19 cellular contexts compared by ENCODE assay signal in the genomic region with DNA sequence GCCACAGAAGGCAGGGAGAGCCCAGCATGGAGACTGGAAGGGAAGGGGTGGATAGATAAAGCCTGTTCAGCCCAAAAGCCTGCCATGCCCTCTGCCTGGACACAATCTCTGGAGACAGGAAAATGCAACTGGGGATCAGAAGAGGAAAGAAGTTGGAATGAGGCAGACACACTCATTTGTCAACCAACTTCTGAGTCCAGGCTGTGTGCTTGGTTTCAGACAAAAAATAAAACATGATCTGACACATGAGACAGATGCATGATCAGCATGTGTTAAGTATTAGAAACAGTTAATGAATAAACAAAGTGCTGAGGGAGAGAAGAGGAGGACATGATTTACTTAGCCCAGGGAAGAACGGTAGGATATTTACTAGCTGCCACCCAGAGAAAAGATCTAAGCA. TPM values are rescaled to one million over a fixed set of nuclear protein-coding genes. Genes with fewer than 3 reads are reported as not detected.
DNase-seq lines count a peak whose midpoint lies in the region; ATAC-seq and TF ChIP-seq lines count a peak whose summit lies in the region.
"Had no signal": no experiment of that assay in that cellular context is flagged by ENCODE, and none has a peak within 500 bp of the region (broad histone marks: within the 10 kb centered on the region; RNA-seq: fewer than 3 reads in every experiment).

No MANE protein-coding gene starts in this region.

- TF ChIP-seq CTCF in fibroblast of lung (conservative IDR thresholded peaks at IDR 0.05 in 1 of 2, IDR thresholded peaks at IDR 0.05 in 1 of 2; ENCODE audit: low read depth in 1 of 2, low read length in 2 of 2) (no peak), nephron progenitor cell (IDR thresholded peaks at IDR 0.05) (no peak), uterus (IDR thresholded peaks at IDR 0.05) (no peak)

- H3K4me1 ChIP-seq in fibroblast of lung (ENCODE audit: control insufficient read depth, extremely low read depth, insufficient read depth, low read length) (peaks cover 9% of the 10 kb centered on the region), uterus (no peaks in the 10 kb centered on the region)

- TF ChIP-seq POLR2A in uterus (IDR thresholded peaks at IDR 0.05), result no peak

- peak overlapping the region; percentile 26 for H3K4me3 Mint-ChIP-seq in nephron progenitor cell
- H3K4me3 Mint-ChIP-seq: activated CD8-positive, alpha-beta memory T cell treated with anti-CD3 and anti-CD28 coated beads, Interleukin-2, amount 10 ng/mL, durations not matched to agents 7 days and 5 days; CD8-positive, alpha-beta T cell had no signal

- H3K27ac ChIP-seq in fibroblast of lung (ENCODE audit: insufficient read depth, low read length) (peak overlapping the region; percentile 46), uterus (peak overlapping the region; percentile 87 to 89)
- H3K27ac ChIP-seq: left lung, WERI-Rb-1 had no signal

- H3K4me1 Mint-ChIP-seq in nephron progenitor cell, result peaks cover 22% of the 10 kb centered on the region
- H3K4me1 Mint-ChIP-seq: activated CD8-positive, alpha-beta memory T cell treated with anti-CD3 and anti-CD28 coated beads, Interleukin-2, amount 10 ng/mL, durations not matched to agents 7 days and 5 days had no signal

- no peaks in the 10 kb centered on the region for H3K79me2 ChIP-seq in fibroblast of lung (ENCODE audit: control insufficient read depth, insufficient read depth, low read length)

- H3K27me3 ChIP-seq in fibroblast of lung (ENCODE audit: control insufficient read depth, insufficient read depth, low read length), result no peaks in the 10 kb centered on the region
- no peaks in the 10 kb centered on the region for H3K27me3 ChIP-seq in uterus
- H3K27me3 ChIP-seq: Peyer's patch had no signal

- no peak for DNase-seq in Right ventricle myocardium superior
- no peak for DNase-seq in left ventricle myocardium superior
- DNase-seq in fibroblast of lung (ENCODE audit: low read depth in 2 of 2), result no peak
- DNase-seq in nephron progenitor cell, result no peak
- no peak for DNase-seq in uterus
- no peak for DNase-seq in NCI-H1092 (lab: John Stamatoyannopoulos, UW)
- DNase-seq: activated CD8-positive, alpha-beta memory T cell treated with anti-CD3 and anti-CD28 coated beads, Interleukin-2, amount 10 ng/mL, durations not matched to agents 7 days and 5 days; activated naive CD4-positive, alpha-beta T cell; CD8-positive, alpha-beta T cell; effector memory CD4-positive, alpha-beta T cell; NCI-H1930; Peyer's patch; stimulated activated CD4-positive, alpha-beta T cell treated with anti-CD3 and anti-CD28 coated beads, Interleukin-12 subunit alpha, Interleukin-12 subunit beta, amount 100 ng/mL, for 4 hours; SW 1271; WERI-Rb-1 had no signal

- peak overlapping the region; percentile 92 for H3K27ac Mint-ChIP-seq in nephron progenitor cell
- H3K27ac Mint-ChIP-seq: activated CD8-positive, alpha-beta memory T cell treated with anti-CD3 and anti-CD28 coated beads, Interleukin-2, amount 10 ng/mL, durations not matched to agents 7 days and 5 days; CD8-positive, alpha-beta T cell had no signal

- intact Hi-C loops in Right ventricle myocardium superior (cut with DNase I) (no loop called here), left ventricle myocardium superior (cut with micrococcal nuclease) (no loop called here), uterus (cut with DNase I; ENCODE audit: low total_unique reads) (no loop called here)

- H4K20me1 ChIP-seq in fibroblast of lung (ENCODE audit: control insufficient read depth, extremely low read depth, insufficient read depth, low read length), result no peaks in the 10 kb centered on the region

- H3K36me3 ChIP-seq in fibroblast of lung (ENCODE audit: control insufficient read depth, insufficient read depth, low read length), result peaks cover 16% of the 10 kb centered on the region
- H3K36me3 ChIP-seq in uterus, result no peaks in the 10 kb centered on the region

- H3K9ac ChIP-seq in fibroblast of lung (ENCODE audit: insufficient read depth, low read length), result peak overlapping the region; percentile 4

- H2AFZ ChIP-seq in fibroblast of lung (ENCODE audit: low read length), result peak overlapping the region; percentile 33

- no peaks in the 10 kb centered on the region for H3K9me3 ChIP-seq in fibroblast of lung (ENCODE audit: control insufficient read depth, insufficient read depth, low read depth, low read length)
- no peaks in the 10 kb centered on the region for H3K9me3 ChIP-seq in uterus
- H3K9me3 ChIP-seq: left lung, Peyer's patch had no signal

- H3K9me3 Mint-ChIP-seq in nephron progenitor cell, result no peaks in the 10 kb centered on the region
- H3K9me3 Mint-ChIP-seq: CD8-positive, alpha-beta T cell had no signal

- H3K4me3 ChIP-seq in fibroblast of lung (replicated peaks in 1 of 4; ENCODE audit: control extremely low read depth in 1 of 4, insufficient read depth in 1 of 4, low read depth in 3 of 4, low read length in 4 of 4), result peak overlapping the region; percentile 33 to 67 (median 52)
- peak overlapping the region; percentile 34 to 45 for H3K4me3 ChIP-seq in uterus
- H3K4me3 ChIP-seq: GM12878 had no signal

- ATAC-seq in Right ventricle myocardium superior (ENCODE audit: poor library complexity) (peak; percentile 6), left ventricle myocardium superior (no peak), HG03521 (IDR thresholded peaks at IDR 0.05; ENCODE audit: unreplicated experiment) (no peak), HG02973 (IDR thresholded peaks at IDR 0.05; ENCODE audit: unreplicated experiment) (no peak)
- ATAC-seq: activated CD8-positive, alpha-beta memory T cell treated with anti-CD3 and anti-CD28 coated beads, Interleukin-2, amount 10 ng/mL, durations not matched to agents 7 days and 5 days; CD8-positive, alpha-beta T cell; GM12878 had no signal

- no peaks in the 10 kb centered on the region for H3K27me3 Mint-ChIP-seq in nephron progenitor cell (ENCODE audit: low read depth, poor library complexity)

- peaks cover 18% of the 10 kb centered on the region for H3K36me3 Mint-ChIP-seq in nephron progenitor cell (ENCODE audit: low read depth)

- peak overlapping the region; percentile 83 for H3K4me2 ChIP-seq in fibroblast of lung (ENCODE audit: extremely low read depth, insufficient read depth, low read length)

RNA-seq across cellular contexts. Expression of gene LRRN4CL, which starts 0.8 kb away (rescaled TPM):
- total RNA-seq in Right ventricle myocardium superior (3.8 TPM), left ventricle myocardium superior (3.4 TPM), fibroblast of lung (13.4 and 31.5 TPM in 2 replicates), uterus (10 to 100 TPM; 36.2 to 50.6 (median 41.4) TPM)
- 7.9 and 12.7 TPM in 2 replicates for polyA plus RNA-seq in fibroblast of lung
- polyA plus RNA-seq in fibroblast of lung (2012), result 17.4 and 26.8 TPM in 2 replicates
- polyA minus RNA-seq in fibroblast of lung (ENCODE audit: low replicate concordance), result 16.4 and 16.8 TPM in 2 replicates
- total RNA-seq: CD8-positive, alpha-beta T cell had no signal

RNA-seq across cellular contexts. Expression of gene UBXN1, which starts 9.6 kb away (rescaled TPM):
- total RNA-seq in Right ventricle myocardium superior (82.2 TPM), left ventricle myocardium superior (88.6 TPM), fibroblast of lung (143 and 229 TPM in 2 replicates), uterus (100 to 1,000 TPM in 2 of 4 donors, 10 to 100 TPM in 2; 55.4 to 276 (median 102) TPM)
- polyA plus RNA-seq in fibroblast of lung, result 76.4 and 88.6 TPM in 2 replicates
- polyA plus RNA-seq in fibroblast of lung (2012), result 94.8 and 108 TPM in 2 replicates
- polyA minus RNA-seq in fibroblast of lung (ENCODE audit: low replicate concordance), result 22.4 and 24.9 TPM in 2 replicates

RNA-seq across cellular contexts. Expression of gene LBHD1, which starts 16.4 kb away (rescaled TPM):
- total RNA-seq in Right ventricle myocardium superior (3.2 TPM), left ventricle myocardium superior (1.7 TPM), fibroblast of lung (3.6 and 4.5 TPM in 2 replicates), uterus (10 to 100 TPM in 1 of 4 donors, 1 to 10 TPM in 2, not detected in 1; 3.5 to 18.2 (median 6.9) TPM)
- polyA plus RNA-seq in fibroblast of lung, result 3.1 and 3.4 TPM in 2 replicates
- polyA plus RNA-seq in fibroblast of lung (2012), result 2.0 and 2.7 TPM in 2 replicates
- 3.9 and 14.8 TPM in 2 replicates for polyA minus RNA-seq in fibroblast of lung (ENCODE audit: low replicate concordance)

RNA-seq across cellular contexts. Expression of gene UQCC3, which starts 17.0 kb away (rescaled TPM):
- total RNA-seq in Right ventricle myocardium superior (7.8 TPM), left ventricle myocardium superior (7.7 TPM), fibroblast of lung (12.1 and 14.0 TPM in 2 replicates), uterus (1 to 10 TPM in 3 of 4 donors, under 1 TPM in 1; 0.51 to 6.6 (median 3.4) TPM)
- polyA plus RNA-seq in fibroblast of lung, result 4.7 and 7.3 TPM in 2 replicates
- polyA plus RNA-seq in fibroblast of lung (2012), result 10.3 and 15.9 TPM in 2 replicates
- 0.63 and 2.7 TPM in 2 replicates for polyA minus RNA-seq in fibroblast of lung (ENCODE audit: low replicate concordance)

RNA-seq across cellular contexts. Expression of gene BSCL2, which starts 18.7 kb away (rescaled TPM):
- 21.7 TPM for total RNA-seq in Right ventricle myocardium superior
- total RNA-seq in left ventricle myocardium superior, result 15.2 TPM
- total RNA-seq in fibroblast of lung, result 37.8 and 62.1 TPM in 2 replicates
- 35.5 and 54.0 TPM in 2 replicates for polyA plus RNA-seq in fibroblast of lung
- 33.6 and 47.4 TPM in 2 replicates for polyA plus RNA-seq in fibroblast of lung (2012)
- 319 and 376 TPM in 2 replicates for polyA minus RNA-seq in fibroblast of lung (ENCODE audit: low replicate concordance)
- 10 to 100 TPM; 24.1 to 46.7 (median 34.4) TPM for total RNA-seq in uterus
